18 cellular contexts compared by ENCODE assay signal in genomic region chr7:71193099-71193810, GRCh38.
"Had no signal": no experiment of that assay in that cellular context is flagged by ENCODE, and none has a peak within 500 bp of the region (broad histone marks: within the 10 kb centered on the region; RNA-seq: fewer than 3 reads in every experiment).

No MANE protein-coding gene starts in this region.

- DNase-seq: activated B cell treated with CpG ODN at 0.5 μM for 24 hours; activated CD4-positive, alpha-beta memory T cell treated with anti-CD3 and anti-CD28 coated beads, Interleukin-2, amount 10 ng/mL, durations not matched to agents 7 days and 5 days; activated CD4-positive, alpha-beta T cell treated with anti-CD3 and anti-CD28 coated beads for 36 hours; activated CD8-positive, alpha-beta memory T cell treated with anti-CD3 and anti-CD28 coated beads, Interleukin-2, amount 10 ng/mL, durations not matched to agents 7 days and 5 days; activated effector memory CD4-positive, alpha-beta T cell treated with anti-CD3 and anti-CD28 coated beads, Interleukin-2, amount 50 U/mL, for 16 hours; activated naive CD4-positive, alpha-beta T cell treated with anti-CD3 and anti-CD28 coated beads, Interleukin-2, amount 50 U/mL, for 16 hours; activated naive CD8-positive, alpha-beta T cell treated with anti-CD3 and anti-CD28 coated beads, Interleukin-2, amount 50 U/mL, for 24 hours; activated T-cell treated with anti-CD3 and anti-CD28 coated beads for 4 hours; effector CD4-positive, alpha-beta T cell; foreskin keratinocyte; lower lobe of right lung; naive thymus-derived CD4-positive, alpha-beta T cell; retina; sigmoid colon; stimulated activated CD4-positive, alpha-beta T cell treated with anti-CD3 and anti-CD28 coated beads, Interleukin-15, amount 100 ng/mL, for 24 hours; stomach; T1000; transverse colon had no signal
